In genomic region chr11:47615249-47615648, GRCh38 we compare ENCODE assay signal across 16 cellular contexts. TPM values are rescaled to one million over a fixed set of nuclear protein-coding genes. Genes with fewer than 3 reads are reported as not detected.
DNase-seq lines count a peak whose midpoint lies in the region; ATAC-seq and TF ChIP-seq lines count a peak whose summit lies in the region.
"Had no signal": no experiment of that assay in that cellular context is flagged by ENCODE, and none has a peak within 500 bp of the region (broad histone marks: within the 10 kb centered on the region; RNA-seq: fewer than 3 reads in every experiment).

No MANE protein-coding gene starts in this region.

- POLR2A ChIA-PET in activated naive CD8-positive, alpha-beta T cell treated with anti-CD3 and anti-CD28 coated beads, Interleukin-2, amount 10 ng/mL, durations not matched to agents 7 days and 5 days (lab: Charles Lee): interaction anchor here (0.6 kb wide), 1 partner anchor 69 kb away, joined by 3 read pairs; no protein-coding TSS in a partner anchor

- peak; percentile 1 for DNase-seq in activated CD4-positive, CD25-positive, alpha-beta regulatory T cell treated with anti-CD3 and anti-CD28 coated beads, Interleukin-2, amount 50 U/mL, for 72 hours
- no peak for DNase-seq in activated CD4-positive, CD25-positive, alpha-beta regulatory T cell (lab: John Stamatoyannopoulos, UW)
- no peak for DNase-seq in activated naive CD8-positive, alpha-beta T cell treated with anti-CD3 and anti-CD28 coated beads, Interleukin-2, amount 10 ng/mL, durations not matched to agents 7 days and 5 days
- no peak for DNase-seq in activated naive CD8-positive, alpha-beta T cell treated with anti-CD3 and anti-CD28 coated beads, Interleukin-2, amount 50 U/mL, for 24 hours
- DNase-seq in natural killer cell: no peak
- DNase-seq in stimulated activated naive B cell treated with anti-CD40 and anti-IgM and Interleukin-4, amounts not matched to agents 10 μg/mL and 1 μg/mL and 100 μg/mL, for 72 hours: no peak
- DNase-seq: AML-193; Caco-2; CD4-positive, alpha-beta T cell; GDM1; H9 had no signal

- H3K27ac Mint-ChIP-seq in activated naive CD8-positive, alpha-beta T cell treated with anti-CD3 and anti-CD28 coated beads, Interleukin-2, amount 10 ng/mL, durations not matched to agents 7 days and 5 days: peak overlapping the region; percentile 54
- H3K27ac Mint-ChIP-seq in activated naive CD8-positive, alpha-beta T cell treated with anti-CD3 and anti-CD28 coated beads, Interleukin-2, amount 50 U/mL, for 24 hours: no peak overlapping the region
- H3K27ac Mint-ChIP-seq in natural killer cell: no peak overlapping the region
- peak overlapping the region; percentile 42 for H3K27ac Mint-ChIP-seq in stimulated activated naive B cell treated with anti-CD40 and anti-IgM and Interleukin-4, amounts not matched to agents 10 μg/mL and 1 μg/mL and 100 μg/mL, for 72 hours
- H3K27ac Mint-ChIP-seq: CD4-positive, alpha-beta T cell had no signal

- H3K9me3 Mint-ChIP-seq in activated naive CD8-positive, alpha-beta T cell treated with anti-CD3 and anti-CD28 coated beads, Interleukin-2, amount 10 ng/mL, durations not matched to agents 7 days and 5 days: no peaks in the 10 kb centered on the region
- H3K9me3 Mint-ChIP-seq in activated naive CD8-positive, alpha-beta T cell treated with anti-CD3 and anti-CD28 coated beads, Interleukin-2, amount 50 U/mL, for 24 hours: no peaks in the 10 kb centered on the region
- H3K9me3 Mint-ChIP-seq in natural killer cell: no peaks in the 10 kb centered on the region
- H3K9me3 Mint-ChIP-seq in stimulated activated naive B cell treated with anti-CD40 and anti-IgM and Interleukin-4, amounts not matched to agents 10 μg/mL and 1 μg/mL and 100 μg/mL, for 72 hours: no peaks in the 10 kb centered on the region
- H3K9me3 Mint-ChIP-seq: CD4-positive, alpha-beta T cell; H9 had no signal

- no peaks in the 10 kb centered on the region for H3K27me3 Mint-ChIP-seq in activated naive CD8-positive, alpha-beta T cell treated with anti-CD3 and anti-CD28 coated beads, Interleukin-2, amount 10 ng/mL, durations not matched to agents 7 days and 5 days
- H3K27me3 Mint-ChIP-seq in activated naive CD8-positive, alpha-beta T cell treated with anti-CD3 and anti-CD28 coated beads, Interleukin-2, amount 50 U/mL, for 24 hours: no peaks in the 10 kb centered on the region
- H3K27me3 Mint-ChIP-seq in natural killer cell (ENCODE audit: low read depth in 2 of 2): peaks cover 0 to 5% of the 10 kb centered on the region in 2 donors
- no peaks in the 10 kb centered on the region for H3K27me3 Mint-ChIP-seq in stimulated activated naive B cell treated with anti-CD40 and anti-IgM and Interleukin-4, amounts not matched to agents 10 μg/mL and 1 μg/mL and 100 μg/mL, for 72 hours
- H3K27me3 Mint-ChIP-seq: CD4-positive, alpha-beta T cell had no signal

- H3K4me1 Mint-ChIP-seq in activated naive CD8-positive, alpha-beta T cell treated with anti-CD3 and anti-CD28 coated beads, Interleukin-2, amount 10 ng/mL, durations not matched to agents 7 days and 5 days: peaks cover 21% of the 10 kb centered on the region
- peaks cover 3% of the 10 kb centered on the region for H3K4me1 Mint-ChIP-seq in activated naive CD8-positive, alpha-beta T cell treated with anti-CD3 and anti-CD28 coated beads, Interleukin-2, amount 50 U/mL, for 24 hours
- H3K4me1 Mint-ChIP-seq in natural killer cell: peaks cover 20 to 22% of the 10 kb centered on the region in 2 donors
- peaks cover 9 to 17% of the 10 kb centered on the region in 2 donors for H3K4me1 Mint-ChIP-seq in stimulated activated naive B cell treated with anti-CD40 and anti-IgM and Interleukin-4, amounts not matched to agents 10 μg/mL and 1 μg/mL and 100 μg/mL, for 72 hours
- H3K4me1 Mint-ChIP-seq: H9 had no signal

- H3K36me3 Mint-ChIP-seq in activated naive CD8-positive, alpha-beta T cell treated with anti-CD3 and anti-CD28 coated beads, Interleukin-2, amount 10 ng/mL, durations not matched to agents 7 days and 5 days: peaks cover 6% of the 10 kb centered on the region
- peaks cover 6% of the 10 kb centered on the region for H3K36me3 Mint-ChIP-seq in activated naive CD8-positive, alpha-beta T cell treated with anti-CD3 and anti-CD28 coated beads, Interleukin-2, amount 50 U/mL, for 24 hours (ENCODE audit: low read depth)
- peaks cover 9% of the 10 kb centered on the region for H3K36me3 Mint-ChIP-seq in natural killer cell
- peaks cover 14 to 16% of the 10 kb centered on the region in 2 donors for H3K36me3 Mint-ChIP-seq in stimulated activated naive B cell treated with anti-CD40 and anti-IgM and Interleukin-4, amounts not matched to agents 10 μg/mL and 1 μg/mL and 100 μg/mL, for 72 hours

- TF ChIP-seq CTCF in natural killer cell (IDR thresholded peaks at IDR 0.05): no peak

- H3K4me3 Mint-ChIP-seq in activated naive CD8-positive, alpha-beta T cell treated with anti-CD3 and anti-CD28 coated beads, Interleukin-2, amount 10 ng/mL, durations not matched to agents 7 days and 5 days: no peak overlapping the region
- H3K4me3 Mint-ChIP-seq in activated naive CD8-positive, alpha-beta T cell treated with anti-CD3 and anti-CD28 coated beads, Interleukin-2, amount 50 U/mL, for 24 hours: no peak overlapping the region
- peak overlapping the region; percentile 81 for H3K4me3 Mint-ChIP-seq in natural killer cell
- H3K4me3 Mint-ChIP-seq in stimulated activated naive B cell treated with anti-CD40 and anti-IgM and Interleukin-4, amounts not matched to agents 10 μg/mL and 1 μg/mL and 100 μg/mL, for 72 hours: no peak overlapping the region
- H3K4me3 Mint-ChIP-seq: CD4-positive, alpha-beta T cell; H9 had no signal

- intact Hi-C loops in natural killer cell (cut with micrococcal nuclease): no loop called here

- no peak for ATAC-seq in activated naive CD8-positive, alpha-beta T cell treated with anti-CD3 and anti-CD28 coated beads, Interleukin-2, amount 10 ng/mL, durations not matched to agents 7 days and 5 days (ENCODE audit: low read depth)
- ATAC-seq in activated naive CD8-positive, alpha-beta T cell treated with anti-CD3 and anti-CD28 coated beads, Interleukin-2, amount 50 U/mL, for 24 hours: no peak
- no peak for ATAC-seq in natural killer cell
- ATAC-seq in stimulated activated naive B cell treated with anti-CD40 and anti-IgM and Interleukin-4, amounts not matched to agents 10 μg/mL and 1 μg/mL and 100 μg/mL, for 72 hours (replicated peaks): no peak
- ATAC-seq in GM18520 (IDR thresholded peaks at IDR 0.05; ENCODE audit: unreplicated experiment): no peak
- no peak for ATAC-seq in GM21423 (IDR thresholded peaks at IDR 0.05; ENCODE audit: unreplicated experiment)
- ATAC-seq: A549 had no signal

RNA-seq across cellular contexts. Expression of gene C1QTNF4, which starts 21.0 kb away (rescaled TPM):
- total RNA-seq in activated naive CD8-positive, alpha-beta T cell treated with anti-CD3 and anti-CD28 coated beads, Interleukin-2, amount 10 ng/mL, durations not matched to agents 7 days and 5 days: under 1 TPM; 0.43 to 0.47 TPM
- total RNA-seq in natural killer cell: 1 to 10 TPM in 2 of 3 donors, under 1 TPM in 1; 0.78 to 2.0 (median 1.3) TPM
- total RNA-seq: Daoy had no signal

RNA-seq across cellular contexts. Expression of gene MTCH2, which starts 27.1 kb away (rescaled TPM):
- total RNA-seq in activated naive CD8-positive, alpha-beta T cell treated with anti-CD3 and anti-CD28 coated beads, Interleukin-2, amount 10 ng/mL, durations not matched to agents 7 days and 5 days: 10 to 100 TPM; 61.4 to 66.8 TPM
- total RNA-seq in natural killer cell: 10 to 100 TPM; 25.0 to 32.4 (median 31.4) TPM

RNA-seq across cellular contexts. Expression of gene FAM180B, which starts 28.8 kb away (rescaled TPM):
- not detected for total RNA-seq in activated naive CD8-positive, alpha-beta T cell treated with anti-CD3 and anti-CD28 coated beads, Interleukin-2, amount 10 ng/mL, durations not matched to agents 7 days and 5 days
- under 1 TPM in 1 of 3 donors, not detected in 2; 0.25 TPM for total RNA-seq in natural killer cell
- total RNA-seq: Caco-2, Daoy, H1 had no signal

RNA-seq across cellular contexts. Expression of gene NDUFS3, which starts 36.4 kb away (rescaled TPM):
- total RNA-seq in activated naive CD8-positive, alpha-beta T cell treated with anti-CD3 and anti-CD28 coated beads, Interleukin-2, amount 10 ng/mL, durations not matched to agents 7 days and 5 days: 100 to 1,000 TPM; 105 to 108 TPM
- 100 to 1,000 TPM; 114 to 138 (median 115) TPM for total RNA-seq in natural killer cell

RNA-seq across cellular contexts. Expression of gene KBTBD4, which starts 36.5 kb away (rescaled TPM):
- 10 to 100 TPM; 18.8 to 19.0 TPM for total RNA-seq in activated naive CD8-positive, alpha-beta T cell treated with anti-CD3 and anti-CD28 coated beads, Interleukin-2, amount 10 ng/mL, durations not matched to agents 7 days and 5 days
- 10 to 100 TPM; 17.7 to 24.1 (median 20.9) TPM for total RNA-seq in natural killer cell

Comparison
In these comparisons a context has a peak if more than half of its experiments do, and no peak if none do; other contexts are left out.
1. H3K27ac Mint-ChIP-seq: peak in activated naive CD8-positive, alpha-beta T cell treated with anti-CD3 and anti-CD28 coated beads, Interleukin-2, amount 10 ng/mL, durations not matched to agents 7 days and 5 days (single experiment) and stimulated activated naive B cell treated with anti-CD40 and anti-IgM and Interleukin-4, amounts not matched to agents 10 μg/mL and 1 μg/mL and 100 μg/mL, for 72 hours (single experiment); none in activated naive CD8-positive, alpha-beta T cell treated with anti-CD3 and anti-CD28 coated beads, Interleukin-2, amount 50 U/mL, for 24 hours (single experiment) and natural killer cell (0 of 2).